ENCODE assay signal across 1 cellular context in the genomic region with DNA sequence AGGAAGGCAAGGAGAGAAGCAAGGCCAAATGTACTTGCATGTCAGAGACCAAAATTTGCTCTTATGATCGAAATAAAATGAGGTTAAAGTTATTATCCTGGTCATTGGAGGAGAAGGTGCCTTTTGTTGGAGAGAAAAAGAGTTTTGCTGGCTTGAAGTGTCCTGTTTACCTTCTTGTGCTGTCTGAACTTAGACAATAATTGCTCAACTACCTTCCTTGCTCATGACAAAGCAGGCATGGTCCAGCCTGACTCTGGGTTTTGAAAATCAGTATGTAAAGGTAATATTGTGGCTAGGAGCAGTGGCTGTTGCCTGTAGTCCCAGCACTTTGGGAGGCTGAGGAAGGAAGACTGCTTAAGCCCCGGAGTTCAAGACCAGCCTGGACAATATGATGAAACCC.
TF ChIP-seq lines count a peak whose summit lies in the region.

No MANE protein-coding gene starts in this region.

TF ChIP-seq in HepG2, 621 proteins besides CTCF, POLR2A, EP300 and RAD21 (continued from another document):
- TF ChIP-seq ZNF275 (CRISPR knock-in tag; IDR thresholded peaks at IDR 0.05; ENCODE audit: borderline replicate concordance) (no peak), SMAD3 (CRISPR knock-in tag; IDR thresholded peaks at IDR 0.05) (no peak), ZKSCAN8 (CRISPR knock-in tag; IDR thresholded peaks at IDR 0.05; ENCODE audit: borderline replicate concordance) (no peak), FOXA3 (CRISPR knock-in tag; IDR thresholded peaks at IDR 0.05) (peak; percentile 40; the same call in 1 of the 2 replicates), POGZ (CRISPR knock-in tag; IDR thresholded peaks at IDR 0.05) (peak; percentile 41; the same call in 1 of the 2 replicates), CEBPG (CRISPR knock-in tag; IDR thresholded peaks at IDR 0.05) (peak; percentile 70), ZNF44 (CRISPR knock-in tag; IDR thresholded peaks at IDR 0.05) (no peak), ATF7-NPFF (CRISPR knock-in tag; IDR thresholded peaks at IDR 0.05; ENCODE audit: low read depth) (no peak), ZNF12 (CRISPR knock-in tag; IDR thresholded peaks at IDR 0.05) (no peak), HDAC2 (CRISPR knock-in tag; IDR thresholded peaks at IDR 0.05) (no peak), HOXD1 (CRISPR knock-in tag; IDR thresholded peaks at IDR 0.05) (no peak), CEBPB (IDR thresholded peaks at IDR 0.05; ENCODE audit: borderline replicate concordance, low read depth, low read length) (peak; percentile 48; the same call in 1 of the 2 replicates), ZNF292 (CRISPR knock-in tag; IDR thresholded peaks at IDR 0.05; ENCODE audit: borderline replicate concordance, low read depth) (no peak), SNAI1 (CRISPR knock-in tag; IDR thresholded peaks at IDR 0.05; ENCODE audit: borderline replicate concordance) (no peak), FOXP1 (IDR thresholded peaks at IDR 0.05) (no peak), FOXP1 (CRISPR knock-in tag; IDR thresholded peaks at IDR 0.05) (peak; percentile 61), JUND (CRISPR knock-in tag; IDR thresholded peaks at IDR 0.05) (no peak)
- TF ChIP-seq, protein P1, sequence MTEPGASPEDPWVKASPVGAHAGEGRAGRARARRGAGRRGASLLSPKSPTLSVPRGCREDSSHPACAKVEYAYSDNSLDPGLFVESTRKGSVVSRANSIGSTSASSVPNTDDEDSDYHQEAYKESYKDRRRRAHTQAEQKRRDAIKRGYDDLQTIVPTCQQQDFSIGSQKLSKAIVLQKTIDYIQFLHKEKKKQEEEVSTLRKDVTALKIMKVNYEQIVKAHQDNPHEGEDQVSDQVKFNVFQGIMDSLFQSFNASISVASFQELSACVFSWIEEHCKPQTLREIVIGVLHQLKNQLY (CRISPR knock-in tag; IDR thresholded peaks at IDR 0.05): no peak
- TF ChIP-seq, protein P2, sequence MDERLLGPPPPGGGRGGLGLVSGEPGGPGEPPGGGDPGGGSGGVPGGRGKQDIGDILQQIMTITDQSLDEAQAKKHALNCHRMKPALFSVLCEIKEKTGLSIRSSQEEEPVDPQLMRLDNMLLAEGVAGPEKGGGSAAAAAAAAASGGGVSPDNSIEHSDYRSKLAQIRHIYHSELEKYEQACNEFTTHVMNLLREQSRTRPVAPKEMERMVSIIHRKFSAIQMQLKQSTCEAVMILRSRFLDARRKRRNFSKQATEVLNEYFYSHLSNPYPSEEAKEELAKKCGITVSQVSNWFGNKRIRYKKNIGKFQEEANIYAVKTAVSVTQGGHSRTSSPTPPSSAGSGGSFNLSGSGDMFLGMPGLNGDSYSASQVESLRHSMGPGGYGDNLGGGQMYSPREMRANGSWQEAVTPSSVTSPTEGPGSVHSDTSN (CRISPR knock-in tag; IDR thresholded peaks at IDR 0.05): no peak
- TF ChIP-seq, protein P3, sequence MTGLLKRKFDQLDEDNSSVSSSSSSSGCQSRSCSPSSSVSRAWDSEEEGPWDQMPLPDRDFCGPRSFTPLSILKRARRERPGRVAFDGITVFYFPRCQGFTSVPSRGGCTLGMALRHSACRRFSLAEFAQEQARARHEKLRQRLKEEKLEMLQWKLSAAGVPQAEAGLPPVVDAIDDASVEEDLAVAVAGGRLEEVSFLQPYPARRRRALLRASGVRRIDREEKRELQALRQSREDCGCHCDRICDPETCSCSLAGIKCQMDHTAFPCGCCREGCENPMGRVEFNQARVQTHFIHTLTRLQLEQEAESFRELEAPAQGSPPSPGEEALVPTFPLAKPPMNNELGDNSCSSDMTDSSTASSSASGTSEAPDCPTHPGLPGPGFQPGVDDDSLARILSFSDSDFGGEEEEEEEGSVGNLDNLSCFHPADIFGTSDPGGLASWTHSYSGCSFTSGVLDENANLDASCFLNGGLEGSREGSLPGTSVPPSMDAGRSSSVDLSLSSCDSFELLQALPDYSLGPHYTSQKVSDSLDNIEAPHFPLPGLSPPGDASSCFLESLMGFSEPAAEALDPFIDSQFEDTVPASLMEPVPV (CRISPR knock-in tag; IDR thresholded peaks at IDR 0.05): no peak
